2 cellular contexts compared by ENCODE assay signal in the genomic region with DNA sequence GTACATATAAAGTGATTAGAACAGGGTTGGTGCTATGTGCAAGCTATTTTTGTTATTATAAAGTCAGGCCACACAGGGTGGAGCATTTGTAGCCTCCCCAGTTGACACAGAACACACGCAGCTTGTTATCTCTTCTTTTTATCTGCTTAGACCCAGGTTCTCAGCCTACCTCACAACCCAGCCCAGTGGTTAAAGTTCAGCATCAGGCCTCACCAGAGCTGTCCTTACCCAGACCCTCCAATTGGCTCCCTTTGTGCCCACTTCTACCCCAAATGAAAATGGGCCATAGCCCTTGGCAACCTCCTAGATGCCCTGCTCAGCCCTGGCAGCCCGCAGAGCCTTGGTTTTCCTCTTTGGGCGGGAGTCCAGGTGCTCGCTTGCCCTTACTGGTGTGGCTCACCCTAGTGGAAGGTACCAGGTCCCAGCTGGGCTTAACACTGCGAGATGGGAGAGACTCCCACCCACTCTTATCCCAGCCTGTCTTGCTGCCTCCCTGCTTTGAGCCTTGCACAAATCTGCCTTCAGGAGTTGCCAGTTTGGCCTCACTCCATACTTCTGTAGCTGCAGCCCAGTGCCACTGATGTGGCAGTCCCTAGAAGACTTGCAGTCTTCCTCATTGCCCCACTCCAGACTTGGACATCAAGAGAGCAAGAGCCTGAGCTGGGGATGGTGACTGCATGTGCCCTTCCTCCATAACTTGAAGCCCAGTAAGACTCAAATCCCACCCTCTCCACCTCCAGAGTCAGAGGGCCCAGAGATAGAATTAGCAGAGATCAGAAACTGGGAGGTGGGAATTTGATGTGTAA.
TF ChIP-seq lines count a peak whose summit lies in the region.

No MANE protein-coding gene starts in this region.

TF ChIP-seq in SK-N-SH, 30 proteins besides CTCF, POLR2A, EP300 and RAD21:
- TF ChIP-seq SIN3A (IDR thresholded peaks at IDR 0.05; ENCODE audit: borderline replicate concordance, low read depth, low read length) (no peak), FOXM1 (IDR thresholded peaks at IDR 0.05; ENCODE audit: low read depth) (no peak), YY1 (IDR thresholded peaks at IDR 0.05; ENCODE audit: low read depth) (no peak), FOXJ3 (CRISPR knock-in tag; IDR thresholded peaks at IDR 0.05) (no peak)

TF ChIP-seq in SK-N-SH treated with all-trans-retinoic acid at 6 μM for 48 hours, 23 proteins besides CTCF, POLR2A, EP300 and RAD21:
- TF ChIP-seq, protein P1, sequence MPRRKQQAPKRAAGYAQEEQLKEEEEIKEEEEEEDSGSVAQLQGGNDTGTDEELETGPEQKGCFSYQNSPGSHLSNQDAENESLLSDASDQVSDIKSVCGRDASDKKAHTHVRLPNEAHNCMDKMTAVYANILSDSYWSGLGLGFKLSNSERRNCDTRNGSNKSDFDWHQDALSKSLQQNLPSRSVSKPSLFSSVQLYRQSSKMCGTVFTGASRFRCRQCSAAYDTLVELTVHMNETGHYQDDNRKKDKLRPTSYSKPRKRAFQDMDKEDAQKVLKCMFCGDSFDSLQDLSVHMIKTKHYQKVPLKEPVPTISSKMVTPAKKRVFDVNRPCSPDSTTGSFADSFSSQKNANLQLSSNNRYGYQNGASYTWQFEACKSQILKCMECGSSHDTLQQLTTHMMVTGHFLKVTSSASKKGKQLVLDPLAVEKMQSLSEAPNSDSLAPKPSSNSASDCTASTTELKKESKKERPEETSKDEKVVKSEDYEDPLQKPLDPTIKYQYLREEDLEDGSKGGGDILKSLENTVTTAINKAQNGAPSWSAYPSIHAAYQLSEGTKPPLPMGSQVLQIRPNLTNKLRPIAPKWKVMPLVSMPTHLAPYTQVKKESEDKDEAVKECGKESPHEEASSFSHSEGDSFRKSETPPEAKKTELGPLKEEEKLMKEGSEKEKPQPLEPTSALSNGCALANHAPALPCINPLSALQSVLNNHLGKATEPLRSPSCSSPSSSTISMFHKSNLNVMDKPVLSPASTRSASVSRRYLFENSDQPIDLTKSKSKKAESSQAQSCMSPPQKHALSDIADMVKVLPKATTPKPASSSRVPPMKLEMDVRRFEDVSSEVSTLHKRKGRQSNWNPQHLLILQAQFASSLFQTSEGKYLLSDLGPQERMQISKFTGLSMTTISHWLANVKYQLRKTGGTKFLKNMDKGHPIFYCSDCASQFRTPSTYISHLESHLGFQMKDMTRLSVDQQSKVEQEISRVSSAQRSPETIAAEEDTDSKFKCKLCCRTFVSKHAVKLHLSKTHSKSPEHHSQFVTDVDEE (CRISPR knock-in tag; IDR thresholded peaks at IDR 0.05), result no peak
- no peak for TF ChIP-seq ZC3H10 (CRISPR knock-in tag; IDR thresholded peaks at IDR 0.05)
- TF ChIP-seq, protein P2, sequence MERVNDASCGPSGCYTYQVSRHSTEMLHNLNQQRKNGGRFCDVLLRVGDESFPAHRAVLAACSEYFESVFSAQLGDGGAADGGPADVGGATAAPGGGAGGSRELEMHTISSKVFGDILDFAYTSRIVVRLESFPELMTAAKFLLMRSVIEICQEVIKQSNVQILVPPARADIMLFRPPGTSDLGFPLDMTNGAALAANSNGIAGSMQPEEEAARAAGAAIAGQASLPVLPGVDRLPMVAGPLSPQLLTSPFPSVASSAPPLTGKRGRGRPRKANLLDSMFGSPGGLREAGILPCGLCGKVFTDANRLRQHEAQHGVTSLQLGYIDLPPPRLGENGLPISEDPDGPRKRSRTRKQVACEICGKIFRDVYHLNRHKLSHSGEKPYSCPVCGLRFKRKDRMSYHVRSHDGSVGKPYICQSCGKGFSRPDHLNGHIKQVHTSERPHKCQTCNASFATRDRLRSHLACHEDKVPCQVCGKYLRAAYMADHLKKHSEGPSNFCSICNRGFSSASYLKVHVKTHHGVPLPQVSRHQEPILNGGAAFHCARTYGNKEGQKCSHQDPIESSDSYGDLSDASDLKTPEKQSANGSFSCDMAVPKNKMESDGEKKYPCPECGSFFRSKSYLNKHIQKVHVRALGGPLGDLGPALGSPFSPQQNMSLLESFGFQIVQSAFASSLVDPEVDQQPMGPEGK (CRISPR knock-in tag; IDR thresholded peaks at IDR 0.05; ENCODE audit: borderline replicate concordance), result no peak
- TF ChIP-seq SNAI2 (CRISPR knock-in tag; IDR thresholded peaks at IDR 0.05), result no peak
- TF ChIP-seq TCF4 (CRISPR knock-in tag; IDR thresholded peaks at IDR 0.05; ENCODE audit: borderline replicate concordance), result no peak
- no peak for TF ChIP-seq TOX (CRISPR knock-in tag; IDR thresholded peaks at IDR 0.05; ENCODE audit: borderline replicate concordance)
- no peak for TF ChIP-seq ZFP30 (CRISPR knock-in tag; IDR thresholded peaks at IDR 0.05)
- no peak for TF ChIP-seq PPARA (CRISPR knock-in tag; IDR thresholded peaks at IDR 0.05; ENCODE audit: borderline replicate concordance)
- TF ChIP-seq ZFP3 (CRISPR knock-in tag; IDR thresholded peaks at IDR 0.05), result no peak
- TF ChIP-seq, protein P3, sequence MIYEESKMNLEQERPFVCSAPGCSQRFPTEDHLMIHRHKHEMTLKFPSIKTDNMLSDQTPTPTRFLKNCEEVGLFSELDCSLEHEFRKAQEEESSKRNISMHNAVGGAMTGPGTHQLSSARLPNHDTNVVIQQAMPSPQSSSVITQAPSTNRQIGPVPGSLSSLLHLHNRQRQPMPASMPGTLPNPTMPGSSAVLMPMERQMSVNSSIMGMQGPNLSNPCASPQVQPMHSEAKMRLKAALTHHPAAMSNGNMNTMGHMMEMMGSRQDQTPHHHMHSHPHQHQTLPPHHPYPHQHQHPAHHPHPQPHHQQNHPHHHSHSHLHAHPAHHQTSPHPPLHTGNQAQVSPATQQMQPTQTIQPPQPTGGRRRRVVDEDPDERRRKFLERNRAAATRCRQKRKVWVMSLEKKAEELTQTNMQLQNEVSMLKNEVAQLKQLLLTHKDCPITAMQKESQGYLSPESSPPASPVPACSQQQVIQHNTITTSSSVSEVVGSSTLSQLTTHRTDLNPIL (CRISPR knock-in tag; IDR thresholded peaks at IDR 0.05; ENCODE audit: low read depth), result no peak
